ENCODE assay signal across 1 cellular context in genomic region chr10:101060951-101061813, GRCh38.
TF ChIP-seq lines count a peak whose summit lies in the region.

No MANE protein-coding gene starts in this region.

TF ChIP-seq in HEK293, 187 proteins besides CTCF, POLR2A, EP300 and RAD21 (continued from another document and continues in another):
- peak; percentile 47; the same call in 1 of the 2 replicates for TF ChIP-seq OSR2 (tag by site-specific recombination; IDR thresholded peaks at IDR 0.05)
- 0 out of 2 replicates have a peak, but pooled peaks have one; percentile 8 for TF ChIP-seq ZNF610 (tag by site-specific recombination; IDR thresholded peaks at IDR 0.05; ENCODE audit: borderline replicate concordance)
- peak; percentile 75 for TF ChIP-seq ZNF2 (tag by site-specific recombination; IDR thresholded peaks at IDR 0.05)
- peak; percentile 95 for TF ChIP-seq ZBTB20 (tag by site-specific recombination; IDR thresholded peaks at IDR 0.05)
- TF ChIP-seq ZNF175 (tag by site-specific recombination; IDR thresholded peaks at IDR 0.05) = no peak
- TF ChIP-seq ZNF623 (tag by site-specific recombination; IDR thresholded peaks at IDR 0.05) = 0 out of 2 replicates have a peak, but pooled peaks have one; percentile 25
- TF ChIP-seq SP7 (tag by site-specific recombination; IDR thresholded peaks at IDR 0.05) = peak; percentile 75
- peak; percentile 31 for TF ChIP-seq ZNF692 (tag by site-specific recombination; IDR thresholded peaks at IDR 0.05)
- no peak for TF ChIP-seq ZNF302 (tag by site-specific recombination; IDR thresholded peaks at IDR 0.05; ENCODE audit: low read depth)
- TF ChIP-seq, protein P1, sequence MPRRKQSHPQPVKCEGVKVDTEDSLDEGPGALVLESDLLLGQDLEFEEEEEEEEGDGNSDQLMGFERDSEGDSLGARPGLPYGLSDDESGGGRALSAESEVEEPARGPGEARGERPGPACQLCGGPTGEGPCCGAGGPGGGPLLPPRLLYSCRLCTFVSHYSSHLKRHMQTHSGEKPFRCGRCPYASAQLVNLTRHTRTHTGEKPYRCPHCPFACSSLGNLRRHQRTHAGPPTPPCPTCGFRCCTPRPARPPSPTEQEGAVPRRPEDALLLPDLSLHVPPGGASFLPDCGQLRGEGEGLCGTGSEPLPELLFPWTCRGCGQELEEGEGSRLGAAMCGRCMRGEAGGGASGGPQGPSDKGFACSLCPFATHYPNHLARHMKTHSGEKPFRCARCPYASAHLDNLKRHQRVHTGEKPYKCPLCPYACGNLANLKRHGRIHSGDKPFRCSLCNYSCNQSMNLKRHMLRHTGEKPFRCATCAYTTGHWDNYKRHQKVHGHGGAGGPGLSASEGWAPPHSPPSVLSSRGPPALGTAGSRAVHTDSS (tag by site-specific recombination; IDR thresholded peaks at IDR 0.05) = peak; percentile 47; the same call in 1 of the 2 replicates
- TF ChIP-seq ZNF549 (tag by site-specific recombination; IDR thresholded peaks at IDR 0.05) = no peak
- TF ChIP-seq, protein P2, sequence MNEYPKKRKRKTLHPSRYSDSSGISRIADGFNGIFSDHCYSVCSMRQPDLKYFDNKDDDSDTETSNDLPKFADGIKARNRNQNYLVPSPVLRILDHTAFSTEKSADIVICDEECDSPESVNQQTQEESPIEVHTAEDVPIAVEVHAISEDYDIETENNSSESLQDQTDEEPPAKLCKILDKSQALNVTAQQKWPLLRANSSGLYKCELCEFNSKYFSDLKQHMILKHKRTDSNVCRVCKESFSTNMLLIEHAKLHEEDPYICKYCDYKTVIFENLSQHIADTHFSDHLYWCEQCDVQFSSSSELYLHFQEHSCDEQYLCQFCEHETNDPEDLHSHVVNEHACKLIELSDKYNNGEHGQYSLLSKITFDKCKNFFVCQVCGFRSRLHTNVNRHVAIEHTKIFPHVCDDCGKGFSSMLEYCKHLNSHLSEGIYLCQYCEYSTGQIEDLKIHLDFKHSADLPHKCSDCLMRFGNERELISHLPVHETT (tag by site-specific recombination; IDR thresholded peaks at IDR 0.05) = no peak; the same call in 1 of the 2 replicates
- no peak for TF ChIP-seq ZNF658 (tag by site-specific recombination; IDR thresholded peaks at IDR 0.05)
- TF ChIP-seq MZF1 (tag by site-specific recombination; IDR thresholded peaks at IDR 0.05; ENCODE audit: borderline replicate concordance) = peak; percentile 36; the same call in 1 of the 2 replicates
- TF ChIP-seq, protein P3, sequence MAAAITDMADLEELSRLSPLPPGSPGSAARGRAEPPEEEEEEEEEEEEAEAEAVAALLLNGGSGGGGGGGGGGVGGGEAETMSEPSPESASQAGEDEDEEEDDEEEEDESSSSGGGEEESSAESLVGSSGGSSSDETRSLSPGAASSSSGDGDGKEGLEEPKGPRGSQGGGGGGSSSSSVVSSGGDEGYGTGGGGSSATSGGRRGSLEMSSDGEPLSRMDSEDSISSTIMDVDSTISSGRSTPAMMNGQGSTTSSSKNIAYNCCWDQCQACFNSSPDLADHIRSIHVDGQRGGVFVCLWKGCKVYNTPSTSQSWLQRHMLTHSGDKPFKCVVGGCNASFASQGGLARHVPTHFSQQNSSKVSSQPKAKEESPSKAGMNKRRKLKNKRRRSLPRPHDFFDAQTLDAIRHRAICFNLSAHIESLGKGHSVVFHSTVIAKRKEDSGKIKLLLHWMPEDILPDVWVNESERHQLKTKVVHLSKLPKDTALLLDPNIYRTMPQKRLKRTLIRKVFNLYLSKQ (tag by site-specific recombination; IDR thresholded peaks at IDR 0.05; ENCODE audit: borderline replicate concordance) = no peak
- no peak for TF ChIP-seq ZNF624 (tag by site-specific recombination; IDR thresholded peaks at IDR 0.05)
- TF ChIP-seq, protein P4, sequence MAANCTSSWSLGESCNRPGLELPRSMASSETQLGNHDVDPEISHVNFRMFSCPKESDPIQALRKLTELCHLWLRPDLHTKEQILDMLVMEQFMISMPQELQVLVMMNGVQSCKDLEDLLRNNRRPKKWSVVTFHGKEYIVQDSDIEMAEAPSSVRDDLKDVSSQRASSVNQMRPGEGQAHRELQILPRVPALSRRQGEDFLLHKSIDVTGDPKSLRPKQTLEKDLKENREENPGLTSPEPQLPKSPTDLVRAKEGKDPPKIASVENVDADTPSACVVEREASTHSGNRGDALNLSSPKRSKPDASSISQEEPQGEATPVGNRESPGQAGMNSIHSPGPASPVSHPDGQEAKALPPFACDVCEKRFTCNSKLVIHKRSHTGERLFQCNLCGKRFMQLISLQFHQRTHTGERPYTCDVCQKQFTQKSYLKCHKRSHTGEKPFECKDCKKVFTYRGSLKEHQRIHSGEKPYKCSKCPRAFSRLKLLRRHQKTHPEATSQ (tag by site-specific recombination; IDR thresholded peaks at IDR 0.05) = peak; percentile 90
- peak; percentile 49 for TF ChIP-seq ZIC2 (tag by site-specific recombination; IDR thresholded peaks at IDR 0.05)
- TF ChIP-seq ZNF112 (tag by site-specific recombination; IDR thresholded peaks at IDR 0.05) = no peak
- TF ChIP-seq, protein P5, sequence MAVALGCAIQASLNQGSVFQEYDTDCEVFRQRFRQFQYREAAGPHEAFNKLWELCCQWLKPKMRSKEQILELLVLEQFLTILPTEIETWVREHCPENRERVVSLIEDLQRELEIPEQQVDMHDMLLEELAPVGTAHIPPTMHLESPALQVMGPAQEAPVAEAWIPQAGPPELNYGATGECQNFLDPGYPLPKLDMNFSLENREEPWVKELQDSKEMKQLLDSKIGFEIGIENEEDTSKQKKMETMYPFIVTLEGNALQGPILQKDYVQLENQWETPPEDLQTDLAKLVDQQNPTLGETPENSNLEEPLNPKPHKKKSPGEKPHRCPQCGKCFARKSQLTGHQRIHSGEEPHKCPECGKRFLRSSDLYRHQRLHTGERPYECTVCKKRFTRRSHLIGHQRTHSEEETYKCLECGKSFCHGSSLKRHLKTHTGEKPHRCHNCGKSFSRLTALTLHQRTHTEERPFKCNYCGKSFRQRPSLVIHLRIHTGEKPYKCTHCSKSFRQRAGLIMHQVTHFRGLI (tag by site-specific recombination; IDR thresholded peaks at IDR 0.05) = peak; percentile 29; the same call in 1 of the 2 replicates
- 0 out of 2 replicates have a peak, but pooled peaks have one; percentile 65 for TF ChIP-seq ZNF580 (tag by site-specific recombination; IDR thresholded peaks at IDR 0.05)
- no peak for TF ChIP-seq ZNF560 (tag by site-specific recombination; IDR thresholded peaks at IDR 0.05; ENCODE audit: borderline replicate concordance)
- TF ChIP-seq, protein P6, sequence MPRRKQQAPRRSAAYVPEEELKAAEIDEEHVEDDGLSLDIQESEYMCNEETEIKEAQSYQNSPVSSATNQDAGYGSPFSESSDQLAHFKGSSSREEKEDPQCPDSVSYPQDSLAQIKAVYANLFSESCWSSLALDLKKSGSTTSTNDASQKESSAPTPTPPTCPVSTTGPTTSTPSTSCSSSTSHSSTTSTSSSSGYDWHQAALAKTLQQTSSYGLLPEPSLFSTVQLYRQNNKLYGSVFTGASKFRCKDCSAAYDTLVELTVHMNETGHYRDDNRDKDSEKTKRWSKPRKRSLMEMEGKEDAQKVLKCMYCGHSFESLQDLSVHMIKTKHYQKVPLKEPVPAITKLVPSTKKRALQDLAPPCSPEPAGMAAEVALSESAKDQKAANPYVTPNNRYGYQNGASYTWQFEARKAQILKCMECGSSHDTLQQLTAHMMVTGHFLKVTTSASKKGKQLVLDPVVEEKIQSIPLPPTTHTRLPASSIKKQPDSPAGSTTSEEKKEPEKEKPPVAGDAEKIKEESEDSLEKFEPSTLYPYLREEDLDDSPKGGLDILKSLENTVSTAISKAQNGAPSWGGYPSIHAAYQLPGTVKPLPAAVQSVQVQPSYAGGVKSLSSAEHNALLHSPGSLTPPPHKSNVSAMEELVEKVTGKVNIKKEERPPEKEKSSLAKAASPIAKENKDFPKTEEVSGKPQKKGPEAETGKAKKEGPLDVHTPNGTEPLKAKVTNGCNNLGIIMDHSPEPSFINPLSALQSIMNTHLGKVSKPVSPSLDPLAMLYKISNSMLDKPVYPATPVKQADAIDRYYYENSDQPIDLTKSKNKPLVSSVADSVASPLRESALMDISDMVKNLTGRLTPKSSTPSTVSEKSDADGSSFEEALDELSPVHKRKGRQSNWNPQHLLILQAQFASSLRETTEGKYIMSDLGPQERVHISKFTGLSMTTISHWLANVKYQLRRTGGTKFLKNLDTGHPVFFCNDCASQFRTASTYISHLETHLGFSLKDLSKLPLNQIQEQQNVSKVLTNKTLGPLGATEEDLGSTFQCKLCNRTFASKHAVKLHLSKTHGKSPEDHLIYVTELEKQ (tag by site-specific recombination; IDR thresholded peaks at IDR 0.05; ENCODE audit: borderline replicate concordance) = no peak
- TF ChIP-seq, protein P7, sequence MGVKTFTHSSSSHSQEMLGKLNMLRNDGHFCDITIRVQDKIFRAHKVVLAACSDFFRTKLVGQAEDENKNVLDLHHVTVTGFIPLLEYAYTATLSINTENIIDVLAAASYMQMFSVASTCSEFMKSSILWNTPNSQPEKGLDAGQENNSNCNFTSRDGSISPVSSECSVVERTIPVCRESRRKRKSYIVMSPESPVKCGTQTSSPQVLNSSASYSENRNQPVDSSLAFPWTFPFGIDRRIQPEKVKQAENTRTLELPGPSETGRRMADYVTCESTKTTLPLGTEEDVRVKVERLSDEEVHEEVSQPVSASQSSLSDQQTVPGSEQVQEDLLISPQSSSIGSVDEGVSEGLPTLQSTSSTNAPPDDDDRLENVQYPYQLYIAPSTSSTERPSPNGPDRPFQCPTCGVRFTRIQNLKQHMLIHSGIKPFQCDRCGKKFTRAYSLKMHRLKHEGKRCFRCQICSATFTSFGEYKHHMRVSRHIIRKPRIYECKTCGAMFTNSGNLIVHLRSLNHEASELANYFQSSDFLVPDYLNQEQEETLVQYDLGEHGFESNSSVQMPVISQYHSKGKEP (tag by site-specific recombination; IDR thresholded peaks at IDR 0.05) = peak; percentile 56; the same call in 1 of the 2 replicates
- no peak for TF ChIP-seq RBAK (tag by site-specific recombination; IDR thresholded peaks at IDR 0.05)
- TF ChIP-seq ZNF223 (tag by site-specific recombination; IDR thresholded peaks at IDR 0.05) = no peak
- TF ChIP-seq OVOL3 (tag by site-specific recombination; IDR thresholded peaks at IDR 0.05) = no peak
- TF ChIP-seq IKZF3 (tag by site-specific recombination; IDR thresholded peaks at IDR 0.05) = peak; percentile 61
- no peak for TF ChIP-seq MEIS1 (CRISPR knock-in tag; IDR thresholded peaks at IDR 0.05; ENCODE audit: borderline replicate concordance)
- TF ChIP-seq TCF7L2 (IDR thresholded peaks at IDR 0.05; ENCODE audit: borderline replicate concordance, low read depth, low read length) = no peak
- TF ChIP-seq ZNF48 (tag by site-specific recombination; IDR thresholded peaks at IDR 0.05) = no peak
- TF ChIP-seq ZNF701 (tag by site-specific recombination; IDR thresholded peaks at IDR 0.05) = no peak
- TF ChIP-seq ZNF747 (tag by site-specific recombination; IDR thresholded peaks at IDR 0.05) = no peak
- TF ChIP-seq SALL2 (tag by site-specific recombination; IDR thresholded peaks at IDR 0.05; ENCODE audit: borderline replicate concordance) = no peak
- TF ChIP-seq ZEB2 (tag by site-specific recombination; IDR thresholded peaks at IDR 0.05) = peak; percentile 80
- peak; percentile 43 for TF ChIP-seq ZBTB11 (tag by site-specific recombination; conservative IDR thresholded peaks at IDR 0.05; ENCODE audit: low read depth)
- TF ChIP-seq GLI4 (tag by site-specific recombination; IDR thresholded peaks at IDR 0.05) = 0 out of 2 replicates have a peak, but pooled peaks have one; percentile 7
- TF ChIP-seq ZBTB7A (tag by site-specific recombination; IDR thresholded peaks at IDR 0.05; ENCODE audit: low read depth) = peak; percentile 34; the same call in 1 of the 2 replicates
- TF ChIP-seq ZNF19 (tag by site-specific recombination; IDR thresholded peaks at IDR 0.05; ENCODE audit: low read depth) = no peak
- peak; percentile 86 for TF ChIP-seq SP2 (tag by site-specific recombination; IDR thresholded peaks at IDR 0.05)
- no peak for TF ChIP-seq ZNF530 (tag by site-specific recombination; IDR thresholded peaks at IDR 0.05; ENCODE audit: low read depth)
- TF ChIP-seq ZBTB1 (tag by site-specific recombination; IDR thresholded peaks at IDR 0.05) = no peak; the same call in 1 of the 2 replicates
- peak; percentile 79 for TF ChIP-seq KLF10 (tag by site-specific recombination; IDR thresholded peaks at IDR 0.05)
- peak; percentile 64 for TF ChIP-seq KLF9 (tag by site-specific recombination; IDR thresholded peaks at IDR 0.05; ENCODE audit: low read depth)
- TF ChIP-seq ZNF157 (tag by site-specific recombination; IDR thresholded peaks at IDR 0.05) = no peak
- no peak for TF ChIP-seq ZNF221 (tag by site-specific recombination; IDR thresholded peaks at IDR 0.05; ENCODE audit: borderline replicate concordance)
- TF ChIP-seq ZNF473 (tag by site-specific recombination; IDR thresholded peaks at IDR 0.05) = no peak
- no peak for TF ChIP-seq ZNF311 (tag by site-specific recombination; IDR thresholded peaks at IDR 0.05; ENCODE audit: borderline replicate concordance)
